ENCODE assay signal across 8 cellular contexts in genomic region chr7:26202019-26202985, GRCh38. TPM values are rescaled to one million over a fixed set of nuclear protein-coding genes. Genes with fewer than 3 reads are reported as not detected.
A peak's percentile ranks its signal among the peaks of the same experiment; 100 is the strongest.
DNase-seq lines count a peak whose midpoint lies in the region; FAIRE-seq and TF ChIP-seq lines count a peak whose summit lies in the region.

No MANE protein-coding gene starts in this region.

- H3K36me3 ChIP-seq in neural cell (ENCODE audit: insufficient read depth, low read length): peaks cover 8% of the 10 kb centered on the region
- peaks cover 17% of the 10 kb centered on the region for H3K36me3 ChIP-seq in suprapubic skin

- DNase-seq in COLO668 (lab: John Stamatoyannopoulos, UW; ENCODE audit: unreplicated experiment) (peak; percentile 83), H54 (ENCODE audit: insufficient read length, low spot score) (no peak), NCI-H82 (lab: John Stamatoyannopoulos, UW) (peak; percentile 78), fibroblast of villous mesenchyme (ENCODE audit: low read depth) (no peak), suprapubic skin (ENCODE audit: low spot score in 2 of 2) (peak in 1 of 2 donors; percentile 88), NCI-H128 (lab: John Stamatoyannopoulos, UW; ENCODE audit: unreplicated experiment) (no peak)
- DNase-seq in activated T-helper 2 cell treated with anti-CD3 and anti-CD28 coated beads, Interferon-gamma antibody, Interleukin-2, Interleukin-4, amounts not matched to agents 10 μg/mL and 5 μg/mL and 100 μg/mL, durations not matched to agents 14 hours and 24 hours and 36 hours (ENCODE audit: low spot score): peak; percentile 41

- peak overlapping the region; percentile 88 for H3K27ac Mint-ChIP-seq in activated T-helper 2 cell treated with anti-CD3 and anti-CD28 coated beads, Interferon-gamma antibody, Interleukin-2, Interleukin-4, amounts not matched to agents 10 μg/mL and 5 μg/mL and 100 μg/mL, durations not matched to agents 14 hours and 24 hours and 36 hours

- no peaks in the 10 kb centered on the region for H3K9me3 Mint-ChIP-seq in activated T-helper 2 cell treated with anti-CD3 and anti-CD28 coated beads, Interferon-gamma antibody, Interleukin-2, Interleukin-4, amounts not matched to agents 10 μg/mL and 5 μg/mL and 100 μg/mL, durations not matched to agents 14 hours and 24 hours and 36 hours

- peaks cover 42% of the 10 kb centered on the region for H3K4me1 Mint-ChIP-seq in activated T-helper 2 cell treated with anti-CD3 and anti-CD28 coated beads, Interferon-gamma antibody, Interleukin-2, Interleukin-4, amounts not matched to agents 10 μg/mL and 5 μg/mL and 100 μg/mL, durations not matched to agents 14 hours and 24 hours and 36 hours (ENCODE audit: low read depth)

- TF ChIP-seq EP300 in neural cell (conservative IDR thresholded peaks at IDR 0.05; ENCODE audit: poor library complexity, severe bottlenecking) (no peak), suprapubic skin (IDR thresholded peaks at IDR 0.05) (no peak)

- TF ChIP-seq POLR2A in H54 (IDR thresholded peaks at IDR 0.05; ENCODE audit: low read depth, low read length): 0 out of 2 replicates have a peak, but pooled peaks have one; percentile 39
- no peak for TF ChIP-seq POLR2A in suprapubic skin (IDR thresholded peaks at IDR 0.05)

- peak; percentile 87 for FAIRE-seq in H54 (lab: Jason Lieb, UNC)

- H3K4me1 ChIP-seq in suprapubic skin: peaks cover 40% of the 10 kb centered on the region

- no peaks in the 10 kb centered on the region for H3K9me2 ChIP-seq in neural cell (ENCODE audit: insufficient read depth, low read length)

- H3F3A ChIP-seq in neural cell (ENCODE audit: insufficient read depth, low read length, poor library complexity, severe bottlenecking): peaks cover 4% of the 10 kb centered on the region

- H3K27me3 ChIP-seq in neural cell (ENCODE audit: insufficient read depth, low read depth, low read length) (no peaks in the 10 kb centered on the region), suprapubic skin (no peaks in the 10 kb centered on the region)

- H3K79me2 ChIP-seq in neural cell (replicated peaks; ENCODE audit: insufficient read depth, low read length): peaks cover 83% of the 10 kb centered on the region

- TF ChIP-seq CTCF in fibroblast of villous mesenchyme (IDR thresholded peaks at IDR 0.05; ENCODE audit: insufficient read depth, low read depth, low read length) (no peak), neural cell (IDR thresholded peaks at IDR 0.05; ENCODE audit: poor library complexity, severe bottlenecking) (no peak), suprapubic skin (IDR thresholded peaks at IDR 0.05) (no peak)

- H3K9me3 ChIP-seq in neural cell (ENCODE audit: low read length) (no peaks in the 10 kb centered on the region), suprapubic skin (no peaks in the 10 kb centered on the region)

- H2AFZ ChIP-seq in neural cell (ENCODE audit: low read depth, low read length): peak overlapping the region; percentile 59

- peak overlapping the region; percentile 75 for H3K4me2 ChIP-seq in neural cell (ENCODE audit: low read length)

- no peak for TF ChIP-seq RAD21 in neural cell (conservative IDR thresholded peaks at IDR 0.05)

- peak overlapping the region; percentile 99 for H3K9ac ChIP-seq in neural cell (ENCODE audit: low read length)

- intact Hi-C loops in activated T-helper 2 cell treated with anti-CD3 and anti-CD28 coated beads, Interferon-gamma antibody, Interleukin-2, Interleukin-4, amounts not matched to agents 10 μg/mL and 5 μg/mL and 100 μg/mL, durations not matched to agents 14 hours and 24 hours and 36 hours (cut with micrococcal nuclease): loop anchor here (5.0 to 10.0 kb wide), 3 partner anchors 75 to 660 kb away; partner anchors contain the start of gene SKAP2

- H3K27ac ChIP-seq in neural cell (ENCODE audit: low read length) (peak overlapping the region; percentile 98), suprapubic skin (peak overlapping the region; percentile 98)

- under 1% methylated on average over 29 of the region's 68 CpGs for WGBS in suprapubic skin

- H4K20me1 ChIP-seq in neural cell (ENCODE audit: insufficient read depth): peaks cover 21% of the 10 kb centered on the region

- peaks cover 87% of the 10 kb centered on the region for H3K36me3 Mint-ChIP-seq in activated T-helper 2 cell treated with anti-CD3 and anti-CD28 coated beads, Interferon-gamma antibody, Interleukin-2, Interleukin-4, amounts not matched to agents 10 μg/mL and 5 μg/mL and 100 μg/mL, durations not matched to agents 14 hours and 24 hours and 36 hours (ENCODE audit: low read depth)

- H3K27me3 Mint-ChIP-seq in activated T-helper 2 cell treated with anti-CD3 and anti-CD28 coated beads, Interferon-gamma antibody, Interleukin-2, Interleukin-4, amounts not matched to agents 10 μg/mL and 5 μg/mL and 100 μg/mL, durations not matched to agents 14 hours and 24 hours and 36 hours (ENCODE audit: low read depth): no peaks in the 10 kb centered on the region

- H3K4me3 ChIP-seq in fibroblast of villous mesenchyme (ENCODE audit: low read depth, low read length) (peak overlapping the region; percentile 97), neural cell (ENCODE audit: low read length) (peak overlapping the region; percentile 90), suprapubic skin (peak overlapping the region; percentile 99)

- H3K4me3 Mint-ChIP-seq in activated T-helper 2 cell treated with anti-CD3 and anti-CD28 coated beads, Interferon-gamma antibody, Interleukin-2, Interleukin-4, amounts not matched to agents 10 μg/mL and 5 μg/mL and 100 μg/mL, durations not matched to agents 14 hours and 24 hours and 36 hours (ENCODE audit: low read depth): peak overlapping the region; percentile 87

TF ChIP-seq in neural cell, 6 proteins besides CTCF, POLR2A, EP300 and RAD21:
- TF ChIP-seq POLR2AphosphoS5 (IDR thresholded peaks at IDR 0.05): peak; percentile 17
- TF ChIP-seq MXI1 (conservative IDR thresholded peaks at IDR 0.05; ENCODE audit: poor library complexity, severe bottlenecking): no peak
- TF ChIP-seq, protein P1, sequence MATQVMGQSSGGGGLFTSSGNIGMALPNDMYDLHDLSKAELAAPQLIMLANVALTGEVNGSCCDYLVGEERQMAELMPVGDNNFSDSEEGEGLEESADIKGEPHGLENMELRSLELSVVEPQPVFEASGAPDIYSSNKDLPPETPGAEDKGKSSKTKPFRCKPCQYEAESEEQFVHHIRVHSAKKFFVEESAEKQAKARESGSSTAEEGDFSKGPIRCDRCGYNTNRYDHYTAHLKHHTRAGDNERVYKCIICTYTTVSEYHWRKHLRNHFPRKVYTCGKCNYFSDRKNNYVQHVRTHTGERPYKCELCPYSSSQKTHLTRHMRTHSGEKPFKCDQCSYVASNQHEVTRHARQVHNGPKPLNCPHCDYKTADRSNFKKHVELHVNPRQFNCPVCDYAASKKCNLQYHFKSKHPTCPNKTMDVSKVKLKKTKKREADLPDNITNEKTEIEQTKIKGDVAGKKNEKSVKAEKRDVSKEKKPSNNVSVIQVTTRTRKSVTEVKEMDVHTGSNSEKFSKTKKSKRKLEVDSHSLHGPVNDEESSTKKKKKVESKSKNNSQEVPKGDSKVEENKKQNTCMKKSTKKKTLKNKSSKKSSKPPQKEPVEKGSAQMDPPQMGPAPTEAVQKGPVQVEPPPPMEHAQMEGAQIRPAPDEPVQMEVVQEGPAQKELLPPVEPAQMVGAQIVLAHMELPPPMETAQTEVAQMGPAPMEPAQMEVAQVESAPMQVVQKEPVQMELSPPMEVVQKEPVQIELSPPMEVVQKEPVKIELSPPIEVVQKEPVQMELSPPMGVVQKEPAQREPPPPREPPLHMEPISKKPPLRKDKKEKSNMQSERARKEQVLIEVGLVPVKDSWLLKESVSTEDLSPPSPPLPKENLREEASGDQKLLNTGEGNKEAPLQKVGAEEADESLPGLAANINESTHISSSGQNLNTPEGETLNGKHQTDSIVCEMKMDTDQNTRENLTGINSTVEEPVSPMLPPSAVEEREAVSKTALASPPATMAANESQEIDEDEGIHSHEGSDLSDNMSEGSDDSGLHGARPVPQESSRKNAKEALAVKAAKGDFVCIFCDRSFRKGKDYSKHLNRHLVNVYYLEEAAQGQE (IDR thresholded peaks at IDR 0.05; ENCODE audit: borderline replicate concordance): peak; percentile 13
- TF ChIP-seq SMC3 (conservative IDR thresholded peaks at IDR 0.05; ENCODE audit: poor library complexity): no peak
- TF ChIP-seq TAF1 (IDR thresholded peaks at IDR 0.05; ENCODE audit: low read depth): no peak

RNA-seq across cellular contexts. Expression of gene CBX3, which starts 0.8 kb away (rescaled TPM):
- total RNA-seq in activated T-helper 2 cell treated with anti-CD3 and anti-CD28 coated beads, Interferon-gamma antibody, Interleukin-2, Interleukin-4, amounts not matched to agents 10 μg/mL and 5 μg/mL and 100 μg/mL, durations not matched to agents 14 hours and 24 hours and 36 hours: 274 and 275 TPM in 2 replicates
- total RNA-seq in fibroblast of villous mesenchyme: 112 and 134 TPM in 2 replicates
- polyA plus RNA-seq in neural cell: 532 and 598 TPM in 2 replicates
- 221 and 244 TPM in 2 replicates for polyA minus RNA-seq in neural cell
- total RNA-seq in suprapubic skin: 10 to 100 TPM; 42.3 to 81.7 (median 44.7) TPM

RNA-seq across cellular contexts. Expression of gene HNRNPA2B1, which starts 1.8 kb away (rescaled TPM):
- total RNA-seq in activated T-helper 2 cell treated with anti-CD3 and anti-CD28 coated beads, Interferon-gamma antibody, Interleukin-2, Interleukin-4, amounts not matched to agents 10 μg/mL and 5 μg/mL and 100 μg/mL, durations not matched to agents 14 hours and 24 hours and 36 hours: 835 and 845 TPM in 2 replicates
- total RNA-seq in fibroblast of villous mesenchyme (128 and 135 TPM in 2 replicates), suprapubic skin (100 to 1,000 TPM in 3 of 4 donors, 10 to 100 TPM in 1; 88.2 to 228 (median 137) TPM)
- 316 and 419 TPM in 2 replicates for polyA plus RNA-seq in neural cell
- polyA minus RNA-seq in neural cell: 200 and 257 TPM in 2 replicates

RNA-seq across cellular contexts. Expression of gene NFE2L3, which starts 50.3 kb away (rescaled TPM):
- 42.3 and 44.6 TPM in 2 replicates for total RNA-seq in activated T-helper 2 cell treated with anti-CD3 and anti-CD28 coated beads, Interferon-gamma antibody, Interleukin-2, Interleukin-4, amounts not matched to agents 10 μg/mL and 5 μg/mL and 100 μg/mL, durations not matched to agents 14 hours and 24 hours and 36 hours
- 6.1 and 6.9 TPM in 2 replicates for total RNA-seq in fibroblast of villous mesenchyme
- 1.7 and 2.9 TPM in 2 replicates for polyA plus RNA-seq in neural cell
- polyA minus RNA-seq in neural cell: 3.4 TPM in 2 replicates
- 10 to 100 TPM; 14.1 to 36.3 (median 19.7) TPM for total RNA-seq in suprapubic skin

Comparison
In these comparisons a context has a peak if more than half of its experiments do, and no peak if none do; other contexts are left out.
1. DNase-seq: peak in COLO668 (single experiment), NCI-H82 (single experiment) and activated T-helper 2 cell treated with anti-CD3 and anti-CD28 coated beads, Interferon-gamma antibody, Interleukin-2, Interleukin-4, amounts not matched to agents 10 μg/mL and 5 μg/mL and 100 μg/mL, durations not matched to agents 14 hours and 24 hours and 36 hours (single experiment); none in H54 (single experiment), fibroblast of villous mesenchyme (single experiment) and NCI-H128 (single experiment).
2. Peak in every context shown above with its lines, with median percentiles within 50 percentile points of each other: H3K4me3 ChIP-seq.